ENCODE assay signal across 6 cellular contexts in the genomic region with DNA sequence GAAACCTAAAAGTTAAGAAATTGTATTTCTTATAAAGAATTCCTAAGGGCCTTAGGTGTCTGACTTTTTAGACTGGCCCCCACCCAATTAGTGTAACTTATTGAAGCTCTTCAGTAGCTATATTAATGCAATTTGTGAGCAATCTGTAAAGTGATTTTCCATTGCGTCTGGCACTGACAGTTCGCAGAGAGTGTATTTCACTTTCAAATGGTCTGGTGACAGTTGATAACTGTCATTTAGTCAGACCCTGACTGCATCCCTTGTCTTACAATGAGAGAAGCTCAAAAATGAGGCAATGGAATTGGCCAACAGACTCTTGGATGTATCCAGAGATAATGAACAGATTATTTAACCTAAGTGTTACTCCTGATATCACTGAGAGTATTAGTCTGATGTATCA.
"Had no signal": no experiment of that assay in that cellular context is flagged by ENCODE, and none has a peak within 500 bp of the region (broad histone marks: within the 10 kb centered on the region; RNA-seq: fewer than 3 reads in every experiment).

No MANE protein-coding gene starts in this region.

- H3K4me3 ChIP-seq: K562 had no signal

- ATAC-seq: HepG2, K562 had no signal

- H3K27ac ChIP-seq: HL-60 had no signal

- DNase-seq: IMR-90, KBM-7, KG1 had no signal
